ENCODE assay signal across 22 cellular contexts in the genomic region with DNA sequence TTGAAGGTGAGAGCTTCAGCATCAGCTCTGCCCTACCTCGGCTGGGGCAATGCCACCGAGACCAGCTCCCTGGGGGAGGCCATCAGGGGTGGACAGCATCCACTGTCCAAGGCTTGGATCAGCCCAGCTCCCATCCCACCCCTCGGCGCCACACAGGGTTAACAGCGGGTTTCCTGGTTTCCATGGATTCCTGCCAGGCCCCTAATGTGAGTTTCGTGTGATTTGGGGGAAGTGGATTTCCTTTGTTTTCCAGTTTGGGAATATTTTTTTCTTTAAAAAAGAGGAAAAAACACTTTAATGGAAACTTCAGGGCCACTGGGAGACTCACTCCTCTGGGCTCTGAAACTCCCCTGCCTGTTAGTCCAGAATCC. TPM values are rescaled to one million over a fixed set of nuclear protein-coding genes. Genes with fewer than 3 reads are reported as not detected.
DNase-seq lines count a peak whose midpoint lies in the region; ATAC-seq, FAIRE-seq and TF ChIP-seq lines count a peak whose summit lies in the region.
"Had no signal": no experiment of that assay in that cellular context is flagged by ENCODE, and none has a peak within 500 bp of the region (broad histone marks: within the 10 kb centered on the region; RNA-seq: fewer than 3 reads in every experiment).

No MANE protein-coding gene starts in this region.

- CTCF ChIA-PET in A673 (lab: Charles Lee): no interaction called here

- H3K36me3 ChIP-seq in body of pancreas (replicated peaks in 1 of 2; ENCODE audit: insufficient read depth in 1 of 2, low read depth in 2 of 2) (no peaks in the 10 kb centered on the region), gastroesophageal sphincter (no peaks in the 10 kb centered on the region), pancreas (no peaks in the 10 kb centered on the region), upper lobe of left lung (peaks cover 0 to 9% (median 7%) of the 10 kb centered on the region in 4 donors), A673 (ENCODE audit: insufficient read depth, low read length, poor library complexity, severe bottlenecking) (no peaks in the 10 kb centered on the region)
- H3K36me3 ChIP-seq: MG63, thoracic aorta had no signal

- H3K27me3 ChIP-seq in body of pancreas (no peaks in the 10 kb centered on the region), gastroesophageal sphincter (no peaks in the 10 kb centered on the region), pancreas (no peaks in the 10 kb centered on the region), upper lobe of left lung (no peaks in the 10 kb centered on the region), A673 (replicated peaks; ENCODE audit: insufficient read depth, low read depth, low read length, poor library complexity) (no peaks in the 10 kb centered on the region)
- H3K27me3 ChIP-seq: MG63 had no signal

- no peak for DNase-seq in body of pancreas
- DNase-seq in pancreas: peak in 1 of 6 donors; percentile 72
- no peak for DNase-seq in upper lobe of left lung
- DNase-seq in A673 (ENCODE audit: low spot score): no peak
- DNase-seq: activated CD4-positive, alpha-beta T cell treated with anti-CD3 and anti-CD28 coated beads for 48 hours; activated CD8-positive, alpha-beta memory T cell treated with anti-CD3 and anti-CD28 coated beads, Interleukin-2, amount 10 ng/mL, durations not matched to agents 7 days and 5 days; DMS79 treated with DMSO at 0.1 percent for 48 hours; foreskin melanocyte; left cardiac atrium; MG63; NCI-H1436; NCI-H748 treated with DMSO at 0.1 percent for 48 hours; T-helper 1 cell had no signal

- POLR2A ChIA-PET in A673 (lab: Charles Lee; ENCODE audit: low non-redundant PET): no interaction called here

- ATAC-seq in body of pancreas: peak; percentile 9
- no peak for ATAC-seq in gastroesophageal sphincter
- ATAC-seq in pancreas: no peak
- ATAC-seq in upper lobe of left lung (ENCODE audit: low FRiP score in 2 of 2): no peak
- ATAC-seq in GM21619 (IDR thresholded peaks at IDR 0.05; ENCODE audit: unreplicated experiment): no peak
- ATAC-seq in HG03520 (IDR thresholded peaks at IDR 0.05; ENCODE audit: unreplicated experiment): no peak
- ATAC-seq: activated CD8-positive, alpha-beta memory T cell treated with anti-CD3 and anti-CD28 coated beads, Interleukin-2, amount 10 ng/mL, durations not matched to agents 7 days and 5 days; GM23338; stimulated activated effector memory CD8-positive, alpha-beta T cell treated with anti-CD3 and anti-CD28 coated beads, Interleukin-12 subunit alpha, Interleukin-12 subunit beta, amount 100 ng/mL, for 72 hours had no signal

- FAIRE-seq in pancreas (lab: Jason Lieb, UNC): no peak
- FAIRE-seq: bronchial epithelial cell, GM12892, GM19239 had no signal

- no TSS peak for BruUV-seq in A673 (replicated peaks; lab: Mats Ljungman, UMichigan)

- H3K27ac ChIP-seq in body of pancreas: peak overlapping the region in 2 of 4 donors; percentile 34 to 37
- H3K27ac ChIP-seq in gastroesophageal sphincter: peak overlapping the region in 3 of 4 donors; percentile 16 to 47 (median 39)
- H3K27ac ChIP-seq in pancreas: peak overlapping the region in 3 of 4 donors; percentile 4 to 52 (median 28)
- H3K27ac ChIP-seq in upper lobe of left lung: peak overlapping the region; percentile 61 to 73 (median 66)
- H3K27ac ChIP-seq in A673 (ENCODE audit: low read depth, low read length, poor library complexity, severe bottlenecking): no peak overlapping the region
- H3K27ac ChIP-seq: thoracic aorta had no signal

- 50 to 65% methylated on average over 5 to 6 of the region's 6 CpGs for WGBS in body of pancreas, 2 donors
- WGBS in gastroesophageal sphincter (ENCODE audit: low coverage in 1 of 2), 2 donors: 25 to 65% methylated on average over 2 of the region's 6 CpGs
- WGBS in pancreas, 2 donors: 49 to 65% methylated on average over 6 of the region's 6 CpGs
- 40 to 53% methylated on average over 4 to 6 of the region's 6 CpGs for WGBS in upper lobe of left lung, 2 donors

- TF ChIP-seq CTCF in body of pancreas (IDR thresholded peaks at IDR 0.05) (no peak), gastroesophageal sphincter (IDR thresholded peaks at IDR 0.05) (no peak), pancreas (IDR thresholded peaks at IDR 0.05) (no peak), upper lobe of left lung (IDR thresholded peaks at IDR 0.05) (no peak), A673 (conservative IDR thresholded peaks at IDR 0.05; ENCODE audit: low read depth, low read length) (no peak)

- H3K9me3 ChIP-seq in body of pancreas: no peaks in the 10 kb centered on the region
- H3K9me3 ChIP-seq in gastroesophageal sphincter: no peaks in the 10 kb centered on the region
- H3K9me3 ChIP-seq in pancreas: no peaks in the 10 kb centered on the region
- no peaks in the 10 kb centered on the region for H3K9me3 ChIP-seq in upper lobe of left lung
- H3K9me3 ChIP-seq in A673 (ENCODE audit: low read depth, low read length, poor library complexity, severe bottlenecking): no peaks in the 10 kb centered on the region
- H3K9me3 ChIP-seq: MG63, thoracic aorta had no signal

- TF ChIP-seq POLR2A in body of pancreas (IDR thresholded peaks at IDR 0.05) (no peak), gastroesophageal sphincter (IDR thresholded peaks at IDR 0.05) (no peak), upper lobe of left lung (IDR thresholded peaks at IDR 0.05) (no peak)

- H3K4me3 ChIP-seq in body of pancreas: no peak overlapping the region
- H3K4me3 ChIP-seq in gastroesophageal sphincter: no peak overlapping the region
- H3K4me3 ChIP-seq in pancreas: no peak overlapping the region
- no peak overlapping the region for H3K4me3 ChIP-seq in upper lobe of left lung
- H3K4me3 ChIP-seq in A673 (ENCODE audit: low read depth, low read length, poor library complexity, severe bottlenecking): no peak overlapping the region
- H3K4me3 ChIP-seq: GM23338, MG63, thoracic aorta had no signal

- H3K4me1 ChIP-seq in body of pancreas: peaks cover 26% of the 10 kb centered on the region
- peaks cover 0 to 38% (median 0%) of the 10 kb centered on the region in 3 donors for H3K4me1 ChIP-seq in gastroesophageal sphincter
- H3K4me1 ChIP-seq in pancreas: peaks cover 0 to 15% (median 5%) of the 10 kb centered on the region in 3 donors
- H3K4me1 ChIP-seq in upper lobe of left lung: peaks cover 26 to 44% (median 37%) of the 10 kb centered on the region in 4 donors
- H3K4me1 ChIP-seq in A673 (ENCODE audit: insufficient read depth, low read length, poor library complexity, severe bottlenecking): no peaks in the 10 kb centered on the region

- intact Hi-C loops in body of pancreas (cut with DNase I) (no loop called here), pancreas (cut with DNase I) (no loop called here), A673 (cut with micrococcal nuclease; ENCODE audit: unreplicated experiment) (no loop called here)

- no peak for TF ChIP-seq EP300 in gastroesophageal sphincter (IDR thresholded peaks at IDR 0.05)
- no peak for TF ChIP-seq EP300 in upper lobe of left lung (IDR thresholded peaks at IDR 0.05)

RNA-seq across cellular contexts. Expression of a gene that starts 34.3 kb away (rescaled TPM):
- total RNA-seq in body of pancreas (10 to 100 TPM in 1 of 2 donors, 1 to 10 TPM in 1; 9.3 to 14.2 TPM), gastroesophageal sphincter (10 to 100 TPM; 22.1 to 47.4 (median 28.0) TPM), pancreas (10 to 100 TPM; 12.3 to 18.9 (median 13.8) TPM), upper lobe of left lung (100 to 1,000 TPM in 2 of 6 donors, 10 to 100 TPM in 4; 39.7 to 112 (median 60.8) TPM), A673 (2021) (1.6 and 1.9 TPM in 2 replicates)
- 10 to 100 TPM in 1 of 2 donors, 1 to 10 TPM in 1; 6.7 to 16.0 TPM for polyA plus RNA-seq in pancreas
